In the genomic region with DNA sequence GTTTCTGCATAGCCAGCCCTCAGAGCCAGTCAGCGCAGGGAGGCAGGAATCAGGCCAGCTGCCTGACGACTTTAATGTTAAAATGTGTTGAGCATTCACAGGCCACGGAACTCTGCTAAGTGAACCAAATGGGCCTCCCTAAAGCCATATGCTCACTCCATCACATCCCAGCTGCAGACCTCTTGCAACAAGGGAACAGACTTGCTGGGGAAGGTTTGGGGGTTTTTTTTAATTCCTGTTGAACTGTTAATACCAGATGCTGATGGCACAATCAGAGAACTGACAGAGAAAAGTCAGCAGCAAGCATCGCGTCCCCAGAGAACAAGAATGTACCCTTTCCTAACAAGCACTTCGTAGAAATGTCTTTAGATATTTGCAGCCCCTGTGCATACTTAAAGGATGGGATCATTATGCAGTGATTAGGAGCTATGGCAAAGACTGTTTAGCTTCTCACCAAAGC, we compare ENCODE assay signal across 24 cellular contexts.
DNase-seq lines count a peak whose midpoint lies in the region; ATAC-seq and TF ChIP-seq lines count a peak whose summit lies in the region.
"Had no signal": no experiment of that assay in that cellular context is flagged by ENCODE, and none has a peak within 500 bp of the region (broad histone marks: within the 10 kb centered on the region; RNA-seq: fewer than 3 reads in every experiment).

No MANE protein-coding gene starts in this region.

- H3K4me3 ChIP-seq in neuronal stem cell (ENCODE audit: low read length in 2 of 2), result no peak overlapping the region
- H3K4me3 ChIP-seq in CD8-positive, alpha-beta memory T cell (ENCODE audit: low read length), result no peak overlapping the region
- H3K4me3 ChIP-seq: smooth muscle cell, suprapubic skin, vagina had no signal

- no peaks in the 10 kb centered on the region for H3K27me3 Mint-ChIP-seq in brain
- H3K27me3 Mint-ChIP-seq in CD8-positive, alpha-beta memory T cell, result no peaks in the 10 kb centered on the region
- H3K27me3 Mint-ChIP-seq in WTC11 (ENCODE audit: low read depth), result no peaks in the 10 kb centered on the region; the same call in 1 of the 2 replicates
- H3K27me3 Mint-ChIP-seq: activated CD4-positive, alpha-beta T cell treated with anti-CD3 and anti-CD28 coated beads, Interleukin-2, amount 10 ng/mL, durations not matched to agents 7 days and 5 days; activated CD8-positive, alpha-beta memory T cell treated with anti-CD3 and anti-CD28 coated beads, Interleukin-2, amount 10 ng/mL, durations not matched to agents 7 days and 5 days; stimulated activated memory B cell treated with anti-CD40 and anti-IgM and Interleukin-4, amounts not matched to agents 10 μg/mL and 1 μg/mL and 100 μg/mL, for 72 hours had no signal

- H2BK15ac ChIP-seq in neuronal stem cell (ENCODE audit: low read length), result no peak overlapping the region

- H3K9ac ChIP-seq in neuronal stem cell (ENCODE audit: low read depth, low read length, poor library complexity), result no peak overlapping the region

- no peak overlapping the region for H2BK12ac ChIP-seq in neuronal stem cell (ENCODE audit: low read length)

- H3K27ac Mint-ChIP-seq in brain, result peak overlapping the region in 3 of 5 experiments; percentile 37 to 79 (median 42)
- H3K27ac Mint-ChIP-seq in CD8-positive, alpha-beta memory T cell, result no peak overlapping the region
- H3K27ac Mint-ChIP-seq in WTC11, result no peak overlapping the region; the same call in 1 of the 2 replicates
- H3K27ac Mint-ChIP-seq: activated CD4-positive, alpha-beta T cell treated with anti-CD3 and anti-CD28 coated beads, Interleukin-2, amount 10 ng/mL, durations not matched to agents 7 days and 5 days; activated CD8-positive, alpha-beta memory T cell treated with anti-CD3 and anti-CD28 coated beads, Interleukin-2, amount 10 ng/mL, durations not matched to agents 7 days and 5 days; stimulated activated memory B cell treated with anti-CD40 and anti-IgM and Interleukin-4, amounts not matched to agents 10 μg/mL and 1 μg/mL and 100 μg/mL, for 72 hours had no signal

- H2BK120ac ChIP-seq in neuronal stem cell (ENCODE audit: low read depth, low read length), result no peak overlapping the region

- no peaks in the 10 kb centered on the region for H3K36me3 ChIP-seq in neuronal stem cell (replicated peaks in 1 of 2; ENCODE audit: control insufficient read depth in 2 of 2, insufficient read depth in 2 of 2, low read length in 2 of 2)
- no peaks in the 10 kb centered on the region for H3K36me3 ChIP-seq in CD8-positive, alpha-beta memory T cell (ENCODE audit: insufficient read depth, low read length)
- H3K36me3 ChIP-seq: suprapubic skin, vagina had no signal

- DNase-seq in Ammon's horn (ENCODE audit: low spot score) (peak; percentile 43), NCI-H2171 (lab: John Stamatoyannopoulos, UW) (peak; percentile 86), neuronal stem cell (ENCODE audit: low spot score) (no peak), NCI-H2107 (lab: John Stamatoyannopoulos, UW) (no peak), WTC11 (ENCODE audit: low spot score) (no peak)
- no peak for DNase-seq in CD8-positive, alpha-beta memory T cell
- DNase-seq: ACHN; activated CD4-positive, alpha-beta T cell treated with anti-CD3 and anti-CD28 coated beads, Interleukin-2, amount 10 ng/mL, durations not matched to agents 7 days and 5 days; activated CD8-positive, alpha-beta memory T cell treated with anti-CD3 and anti-CD28 coated beads, Interleukin-2, amount 10 ng/mL, durations not matched to agents 7 days and 5 days; activated naive CD4-positive, alpha-beta T cell treated with anti-CD3 and anti-CD28 coated beads, Interleukin-2, amount 50 U/mL, for 16 hours; central memory CD4-positive, alpha-beta T cell; left cardiac atrium; mesendoderm; NCI-H146; NCI-H526 treated with DMSO at 0.1 percent for 48 hours; RPMI8226 had no signal

- H4K91ac ChIP-seq in neuronal stem cell (ENCODE audit: low read depth, low read length, poor library complexity), result no peak overlapping the region

- WGBS in neuronal stem cell (ENCODE audit: extremely low coverage in 2 of 2, insufficient read length in 2 of 2, insufficient replicate concordance in 1 of 2), 2 donors, result no CpG with 5 or more reads among the region's 6 CpGs

- H3K4me3 Mint-ChIP-seq in brain (no peak overlapping the region), WTC11 (no peak overlapping the region)
- no peak overlapping the region for H3K4me3 Mint-ChIP-seq in CD8-positive, alpha-beta memory T cell
- H3K4me3 Mint-ChIP-seq: activated CD4-positive, alpha-beta T cell treated with anti-CD3 and anti-CD28 coated beads, Interleukin-2, amount 10 ng/mL, durations not matched to agents 7 days and 5 days; activated CD8-positive, alpha-beta memory T cell treated with anti-CD3 and anti-CD28 coated beads, Interleukin-2, amount 10 ng/mL, durations not matched to agents 7 days and 5 days; stimulated activated memory B cell treated with anti-CD40 and anti-IgM and Interleukin-4, amounts not matched to agents 10 μg/mL and 1 μg/mL and 100 μg/mL, for 72 hours had no signal

- peaks cover 0 to 4% of the 10 kb centered on the region in 2 donors for H3K4me1 ChIP-seq in neuronal stem cell (ENCODE audit: control insufficient read depth in 2 of 2, insufficient read depth in 1 of 2, low read depth in 1 of 2, low read length in 2 of 2)
- H3K4me1 ChIP-seq in CD8-positive, alpha-beta memory T cell (ENCODE audit: insufficient read depth, low read length), result no peaks in the 10 kb centered on the region
- H3K4me1 ChIP-seq: suprapubic skin, vagina had no signal

- no peak overlapping the region for H3K27ac ChIP-seq in neuronal stem cell (replicated peaks; ENCODE audit: low read length)
- H3K27ac ChIP-seq in CD8-positive, alpha-beta memory T cell (ENCODE audit: low read depth, low read length), result no peak overlapping the region
- H3K27ac ChIP-seq: epithelial cell of prostate, suprapubic skin, vagina, VCaP had no signal

- H4K8ac ChIP-seq in neuronal stem cell (ENCODE audit: low read depth, low read length), result no peak overlapping the region

- no peaks in the 10 kb centered on the region for H3K27me3 ChIP-seq in neuronal stem cell (ENCODE audit: control insufficient read depth in 3 of 3, insufficient read depth in 3 of 3, low read depth in 1 of 3, low read length in 3 of 3)
- no peaks in the 10 kb centered on the region for H3K27me3 ChIP-seq in CD8-positive, alpha-beta memory T cell (ENCODE audit: insufficient read depth, low read length, poor library complexity, severe bottlenecking)
- H3K27me3 ChIP-seq: suprapubic skin, vagina had no signal

- CTCF ChIA-PET in CD8-positive, alpha-beta memory T cell (lab: Charles Lee), result no interaction called here
- CTCF ChIA-PET in WTC11 (lab: Charles Lee), result no interaction called here

- no peak overlapping the region for H2BK5ac ChIP-seq in neuronal stem cell (ENCODE audit: low read length)

- H3K9me3 Mint-ChIP-seq in brain (peaks cover 15 to 83% (median 20%) of the 10 kb centered on the region in 5 experiments), WTC11 (peaks cover 32% of the 10 kb centered on the region)
- H3K9me3 Mint-ChIP-seq in CD8-positive, alpha-beta memory T cell, result peaks cover 3 to 14% (median 12%) of the 10 kb centered on the region in 5 donors

- H3K9me3 ChIP-seq in neuronal stem cell (replicated peaks in 1 of 2; ENCODE audit: control insufficient read depth in 2 of 2, insufficient read depth in 1 of 2, low read depth in 1 of 2, low read length in 2 of 2), result peaks cover 0 to 3% of the 10 kb centered on the region in 2 donors
- H3K9me3 ChIP-seq in CD8-positive, alpha-beta memory T cell (ENCODE audit: low read length), result no peaks in the 10 kb centered on the region
- H3K9me3 ChIP-seq: suprapubic skin, vagina had no signal

- H3K36me3 Mint-ChIP-seq in brain, result no peaks in the 10 kb centered on the region
- H3K36me3 Mint-ChIP-seq in CD8-positive, alpha-beta memory T cell, result no peaks in the 10 kb centered on the region
- peaks cover 15% of the 10 kb centered on the region for H3K36me3 Mint-ChIP-seq in WTC11
- H3K36me3 Mint-ChIP-seq: activated CD8-positive, alpha-beta memory T cell treated with anti-CD3 and anti-CD28 coated beads, Interleukin-2, amount 10 ng/mL, durations not matched to agents 7 days and 5 days; stimulated activated memory B cell treated with anti-CD40 and anti-IgM and Interleukin-4, amounts not matched to agents 10 μg/mL and 1 μg/mL and 100 μg/mL, for 72 hours had no signal

- H3K4ac ChIP-seq in neuronal stem cell (ENCODE audit: low read length), result no peak overlapping the region

- no peak for TF ChIP-seq CTCF in brain (conservative IDR thresholded peaks at IDR 0.05)
- TF ChIP-seq CTCF in WTC11 (IDR thresholded peaks at IDR 0.05), result no peak

- no peak overlapping the region for H3K23ac ChIP-seq in neuronal stem cell (ENCODE audit: low read depth, low read length, poor library complexity)

- H2AK5ac ChIP-seq in neuronal stem cell (ENCODE audit: low read depth, low read length), result no peak overlapping the region

- ATAC-seq in WTC11, result no peak
- ATAC-seq in HG03378 (IDR thresholded peaks at IDR 0.05; ENCODE audit: unreplicated experiment), result no peak
- ATAC-seq: activated CD8-positive, alpha-beta memory T cell treated with anti-CD3 and anti-CD28 coated beads, Interleukin-2, amount 10 ng/mL, durations not matched to agents 7 days and 5 days; left cardiac atrium; stimulated activated memory B cell treated with anti-CD40 and anti-IgM and Interleukin-4, amounts not matched to agents 10 μg/mL and 1 μg/mL and 100 μg/mL, for 72 hours had no signal

- POLR2A ChIA-PET in CD8-positive, alpha-beta memory T cell (lab: Charles Lee), result no interaction called here
- POLR2A ChIA-PET in WTC11 (lab: Charles Lee), result no interaction called here

- H3K4me2 ChIP-seq in neuronal stem cell (ENCODE audit: insufficient read depth, low read length, poor library complexity, severe bottlenecking), result no peak overlapping the region
- H3K4me2 ChIP-seq: smooth muscle cell had no signal

- no peaks in the 10 kb centered on the region for H3K79me1 ChIP-seq in neuronal stem cell (ENCODE audit: low read depth, low read length)

- peak overlapping the region; percentile 64 for H3K18ac ChIP-seq in neuronal stem cell (ENCODE audit: low read length)

- H3K14ac ChIP-seq in neuronal stem cell (ENCODE audit: low read length), result no peak overlapping the region

- no peak overlapping the region for H2AFZ ChIP-seq in neuronal stem cell (ENCODE audit: low read length)

- H3K4me1 Mint-ChIP-seq in brain, result peaks cover 27% of the 10 kb centered on the region
- no peaks in the 10 kb centered on the region for H3K4me1 Mint-ChIP-seq in CD8-positive, alpha-beta memory T cell
- peaks cover 18% of the 10 kb centered on the region for H3K4me1 Mint-ChIP-seq in WTC11
- H3K4me1 Mint-ChIP-seq: activated CD4-positive, alpha-beta T cell treated with anti-CD3 and anti-CD28 coated beads, Interleukin-2, amount 10 ng/mL, durations not matched to agents 7 days and 5 days; activated CD8-positive, alpha-beta memory T cell treated with anti-CD3 and anti-CD28 coated beads, Interleukin-2, amount 10 ng/mL, durations not matched to agents 7 days and 5 days; stimulated activated memory B cell treated with anti-CD40 and anti-IgM and Interleukin-4, amounts not matched to agents 10 μg/mL and 1 μg/mL and 100 μg/mL, for 72 hours had no signal

Comparison
In these comparisons a context has a peak if more than half of its experiments do, and no peak if none do; other contexts are left out.
1. DNase-seq: peak in Ammon's horn (single experiment) and NCI-H2171 (single experiment); none in neuronal stem cell (single experiment), CD8-positive, alpha-beta memory T cell (0 of 5), NCI-H2107 (single experiment) and WTC11 (single experiment).
2. H3K27ac Mint-ChIP-seq: peak in brain (3 of 5); none in CD8-positive, alpha-beta memory T cell (0 of 8) and WTC11 (single experiment).